Comparison of ENCODE assay signal across 9 cellular contexts in genomic region chr12:21940549-21940948, GRCh38. TPM values are rescaled to one million over a fixed set of nuclear protein-coding genes. Genes with fewer than 3 reads are reported as not detected.
DNase-seq lines count a peak whose midpoint lies in the region; ATAC-seq and TF ChIP-seq lines count a peak whose summit lies in the region.
"Had no signal": no experiment of that assay in that cellular context is flagged by ENCODE, and none has a peak within 500 bp of the region (broad histone marks: within the 10 kb centered on the region; RNA-seq: fewer than 3 reads in every experiment).

No MANE protein-coding gene starts in this region.

- H3K36me3 ChIP-seq in ES-I3 (ENCODE audit: insufficient read depth, low read length), result no peaks in the 10 kb centered on the region
- peaks cover 8% of the 10 kb centered on the region for H3K36me3 ChIP-seq in right atrium auricular region
- H3K36me3 ChIP-seq in effector memory CD4-positive, alpha-beta T cell (ENCODE audit: control insufficient read depth, insufficient read depth, low read length), result no peaks in the 10 kb centered on the region

- H3K4me3 Mint-ChIP-seq in WTC11, result peak overlapping the region; percentile 88

- H3K27ac ChIP-seq in right atrium auricular region, result peak overlapping the region; percentile 89 to 90
- H3K27ac ChIP-seq in effector memory CD4-positive, alpha-beta T cell (ENCODE audit: insufficient read depth, low read length, poor library complexity, severe bottlenecking), result no peak overlapping the region
- H3K27ac ChIP-seq: KMS-11 had no signal

- peaks cover 52% of the 10 kb centered on the region for H3K27me3 Mint-ChIP-seq in WTC11 (ENCODE audit: low read depth)

- DNase-seq in WTC11 (ENCODE audit: low spot score) (no peak), right atrium auricular region (ENCODE audit: low spot score) (no peak), retinal pigment epithelial cell (ENCODE audit: low read depth) (no peak), DMS153 (lab: John Stamatoyannopoulos, UW) (no peak)
- no peak for DNase-seq in effector memory CD4-positive, alpha-beta T cell

- no peaks in the 10 kb centered on the region for H3K9me3 Mint-ChIP-seq in WTC11

- POLR2A ChIA-PET in WTC11 (lab: Charles Lee), result interaction anchor here (0.5 kb wide), 1 partner anchor 18 kb away, joined by 5 read pairs; no protein-coding TSS in a partner anchor

- no peaks in the 10 kb centered on the region for H3K27me3 ChIP-seq in right atrium auricular region
- peaks cover 11% of the 10 kb centered on the region for H3K27me3 ChIP-seq in effector memory CD4-positive, alpha-beta T cell (replicated peaks; ENCODE audit: control insufficient read depth, insufficient read depth, low read length, poor library complexity, severe bottlenecking)

- H3K4me1 ChIP-seq in ES-I3 (ENCODE audit: insufficient read depth, low read length) (peaks cover 3% of the 10 kb centered on the region; the same call in 1 of the 2 replicates), right atrium auricular region (no peaks in the 10 kb centered on the region)
- no peaks in the 10 kb centered on the region for H3K4me1 ChIP-seq in effector memory CD4-positive, alpha-beta T cell (ENCODE audit: control insufficient read depth, insufficient read depth, low read length, poor library complexity, severe bottlenecking)

- peak overlapping the region; percentile 62; the same call in 1 of the 2 replicates for H3K9ac ChIP-seq in ES-I3 (ENCODE audit: low read depth, low read length)
- H3K9ac ChIP-seq: KMS-11 had no signal

- H3K27ac Mint-ChIP-seq in WTC11, result no peak overlapping the region

- H3K9me3 ChIP-seq in ES-I3 (ENCODE audit: control insufficient read depth, insufficient read depth, low read length) (no peaks in the 10 kb centered on the region), right atrium auricular region (no peaks in the 10 kb centered on the region)
- H3K9me3 ChIP-seq in effector memory CD4-positive, alpha-beta T cell (ENCODE audit: control insufficient read depth, low read length), result no peaks in the 10 kb centered on the region

- H3K4me1 Mint-ChIP-seq in WTC11, result peaks cover 19% of the 10 kb centered on the region

- peak overlapping the region; percentile 50 to 61 for H3K4me3 ChIP-seq in right atrium auricular region
- peak overlapping the region; percentile 64 for H3K4me3 ChIP-seq in retinal pigment epithelial cell (ENCODE audit: low read length)
- H3K4me3 ChIP-seq in effector memory CD4-positive, alpha-beta T cell (ENCODE audit: insufficient read depth, low read depth, low read length, poor library complexity, severe bottlenecking), result no peak overlapping the region

- no peak for ATAC-seq in WTC11
- no peak for ATAC-seq in GM18873 (IDR thresholded peaks at IDR 0.05; ENCODE audit: low FRiP score, unreplicated experiment)
- ATAC-seq in GM21723 (IDR thresholded peaks at IDR 0.05; ENCODE audit: unreplicated experiment), result no peak

- TF ChIP-seq CTCF in WTC11 (IDR thresholded peaks at IDR 0.05) (no peak), right atrium auricular region (IDR thresholded peaks at IDR 0.05) (no peak), retinal pigment epithelial cell (conservative IDR thresholded peaks at IDR 0.05; ENCODE audit: low read depth, low read length) (no peak)

- CTCF ChIA-PET in WTC11 (lab: Charles Lee), result interaction anchor here (0.8 to 1.9 kb wide), 2 partner anchors 41 to 49 kb away, joined by 3 to 14 read pairs; no protein-coding TSS in a partner anchor

- H3K36me3 Mint-ChIP-seq in WTC11, result no peaks in the 10 kb centered on the region

TF ChIP-seq in WTC11, 78 proteins besides CTCF, POLR2A, EP300 and RAD21:
- TF ChIP-seq NFE2L1 (CRISPR knock-in tag; IDR thresholded peaks at IDR 0.05), result no peak
- TF ChIP-seq JAZF1 (CRISPR knock-in tag; IDR thresholded peaks at IDR 0.05), result no peak
- TF ChIP-seq ZNF317 (CRISPR knock-in tag; IDR thresholded peaks at IDR 0.05; ENCODE audit: borderline replicate concordance, low read depth), result no peak
- TF ChIP-seq SP1 (CRISPR knock-in tag; conservative IDR thresholded peaks at IDR 0.05), result no peak
- TF ChIP-seq USF2 (CRISPR knock-in tag; IDR thresholded peaks at IDR 0.05), result no peak
- no peak for TF ChIP-seq ERG (CRISPR knock-in tag; IDR thresholded peaks at IDR 0.05)
- TF ChIP-seq TEAD1 (CRISPR knock-in tag; IDR thresholded peaks at IDR 0.05), result no peak
- no peak for TF ChIP-seq ARID4B (CRISPR knock-in tag; IDR thresholded peaks at IDR 0.05; ENCODE audit: borderline replicate concordance)
- no peak for TF ChIP-seq ZNF281 (CRISPR knock-in tag; IDR thresholded peaks at IDR 0.05)
- no peak for TF ChIP-seq MAX (CRISPR knock-in tag; IDR thresholded peaks at IDR 0.05)
- no peak for TF ChIP-seq CREM (CRISPR knock-in tag; IDR thresholded peaks at IDR 0.05)
- no peak for TF ChIP-seq FOXJ3 (CRISPR knock-in tag; IDR thresholded peaks at IDR 0.05; ENCODE audit: borderline replicate concordance)
- no peak for TF ChIP-seq TP53 (CRISPR knock-in tag; IDR thresholded peaks at IDR 0.05)

RNA-seq across cellular contexts. Expression of gene ABCC9, which starts 0.7 kb away (rescaled TPM):
- total RNA-seq in WTC11 (2021) (0.02 to 0.09 TPM (median 0.04 TPM) in 3 replicates), right atrium auricular region (10 to 100 TPM; 25.0 to 52.8 TPM)

Comparison
In these comparisons a context has a peak if more than half of its experiments do, and no peak if none do; other contexts are left out.
1. RNA of gene ABCC9, which starts 0.7 kb away (total RNA-seq): 25.0 to 52.8 TPM in right atrium auricular region; 0.02 to 0.09 TPM in WTC11; every median in the first group is over 10 times any median in the second.